ENCODE assay signal across 8 cellular contexts in the genomic region with DNA sequence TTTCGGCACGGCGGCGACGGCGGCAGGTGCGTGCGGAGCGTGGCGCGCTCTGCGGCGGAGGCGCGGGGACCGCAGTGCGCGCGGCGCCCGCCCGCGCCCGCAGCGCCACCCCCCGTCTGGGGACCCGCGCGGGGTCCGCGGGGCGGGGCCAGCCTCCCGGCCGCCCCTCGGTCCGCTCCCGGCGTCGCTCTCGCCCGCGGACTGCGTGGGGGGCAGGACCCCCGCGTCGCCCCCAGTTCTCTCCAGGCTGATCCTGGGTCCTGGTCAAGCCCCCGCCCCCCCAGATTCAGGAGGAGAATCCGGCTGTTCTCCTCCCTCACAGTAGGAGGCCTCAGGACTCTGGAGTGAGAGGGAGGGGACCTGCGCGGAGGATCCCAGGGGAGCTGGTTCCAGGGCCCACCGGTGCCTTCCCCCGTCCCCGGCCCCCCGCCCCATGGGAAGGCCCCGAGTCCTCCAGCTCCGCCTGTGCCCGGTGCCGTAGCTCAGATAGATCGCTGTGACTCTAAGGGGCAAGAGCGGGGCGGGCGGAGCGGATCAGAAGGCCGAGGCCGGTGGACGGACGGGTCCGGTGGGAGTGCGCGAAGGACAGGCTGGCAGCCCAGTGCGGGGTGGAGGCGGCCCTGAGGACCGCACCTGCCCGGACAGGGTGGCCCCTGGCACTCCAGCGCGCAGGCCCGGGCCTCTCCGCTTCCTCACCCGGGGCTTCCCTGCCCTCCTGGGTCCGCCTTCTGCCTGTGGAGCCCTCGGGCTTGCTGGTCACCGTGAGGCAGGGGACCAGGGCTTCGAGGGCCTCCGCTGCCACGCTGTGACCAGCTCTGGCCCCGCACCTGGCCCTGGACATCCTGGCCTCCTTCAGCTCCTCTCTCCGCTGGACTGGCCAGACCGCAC. TPM values are rescaled to one million over a fixed set of nuclear protein-coding genes. Genes with fewer than 3 reads are reported as not detected.
DNase-seq lines count a peak whose midpoint lies in the region; ATAC-seq and TF ChIP-seq lines count a peak whose summit lies in the region.

A gene with protein sequence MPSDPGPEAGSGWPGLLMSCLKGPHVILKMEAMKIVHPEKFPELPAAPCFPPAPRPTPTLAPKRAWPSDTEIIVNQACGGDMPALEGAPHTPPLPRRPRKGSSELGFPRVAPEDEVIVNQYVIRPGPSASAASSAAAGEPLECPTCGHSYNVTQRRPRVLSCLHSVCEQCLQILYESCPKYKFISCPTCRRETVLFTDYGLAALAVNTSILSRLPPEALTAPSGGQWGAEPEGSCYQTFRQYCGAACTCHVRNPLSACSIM (minus strand): TSS at position 51 of the 888 bp plus-strand sequence. CDS start 1,028 bp downstream, outside the sequence.

- TF ChIP-seq EP300 in stomach (IDR thresholded peaks at IDR 0.05): no peak

- H3K9ac ChIP-seq in iPS-20b (ENCODE audit: low read depth, low read length): no peak within 1 kb of the TSS

- no peaks in the 10 kb centered on the region for H3K9me3 ChIP-seq in adrenal gland (replicated peaks in 1 of 3)
- H3K9me3 ChIP-seq in iPS-20b (ENCODE audit: insufficient read depth, low read depth, low read length): no peaks in the 10 kb centered on the region
- no peaks in the 10 kb centered on the region for H3K9me3 ChIP-seq in stomach

- H3K4me1 ChIP-seq in adrenal gland (replicated peaks in 1 of 2) (peaks cover 29 to 37% of the 10 kb centered on the region in 2 donors), iPS-20b (ENCODE audit: insufficient read depth, low read length) (peaks cover 3% of the 10 kb centered on the region; the same call in 1 of the 2 replicates), stomach (peaks cover 41 to 92% (median 88%) of the 10 kb centered on the region in 4 donors)

- TF ChIP-seq CTCF in adrenal gland (IDR thresholded peaks at IDR 0.05) (no peak), stomach (IDR thresholded peaks at IDR 0.05) (no peak)

- DNase-seq in adrenal gland (peak in 2 of 7 donors; percentile 44 to 59), stomach (no peak), iPS-NIHi7 (ENCODE audit: extremely low spot score) (no peak)
- DNase-seq in stimulated activated CD4-positive, alpha-beta T cell treated with anti-CD3 and anti-CD28 coated beads, Interleukin-1b, Interleukin-23, amount 100 ng/mL, for 48 hours: no peak

- H3K4me3 ChIP-seq in adrenal gland (peak within 1 kb of the TSS in 2 of 4 donors; percentile 77 to 78), iPS-20b (ENCODE audit: low read length) (peak within 1 kb of the TSS; percentile 86), stomach (peak within 1 kb of the TSS; percentile 70 to 73 (median 72))

- TF ChIP-seq POLR2A in adrenal gland (IDR thresholded peaks at IDR 0.05) (no peak), stomach (IDR thresholded peaks at IDR 0.05) (no peak)

- intact Hi-C loops in adrenal gland (cut with DNase I) (no loop called here), stomach (cut with DNase I; ENCODE audit: low total_unique reads) (no loop called here)

- no peaks in the 10 kb centered on the region for H3K27me3 ChIP-seq in adrenal gland
- peaks cover 9% of the 10 kb centered on the region for H3K27me3 ChIP-seq in iPS-20b (ENCODE audit: insufficient read depth, low read length)
- peaks cover 0 to 20% (median 0%) of the 10 kb centered on the region in 3 donors for H3K27me3 ChIP-seq in stomach

- WGBS in adrenal gland, 4 donors: 3 to 29% (median 10%) methylated on average over 3 to 78 of the region's 88 CpGs; no CpG with 5 or more reads in 1 of the 4 donors
- WGBS in stomach, 5 donors: 3 to 9% (median 3%) methylated on average over 20 to 88 of the region's 88 CpGs

- H3K36me3 ChIP-seq in adrenal gland (replicated peaks in 1 of 2) (no peaks in the 10 kb centered on the region), iPS-20b (ENCODE audit: insufficient read depth, low read depth, low read length) (no peaks in the 10 kb centered on the region), stomach (no peaks in the 10 kb centered on the region)

- ATAC-seq in GM18873 (IDR thresholded peaks at IDR 0.05; ENCODE audit: low FRiP score, unreplicated experiment) (peak; percentile 2), HG03442 (IDR thresholded peaks at IDR 0.05; ENCODE audit: unreplicated experiment) (peak; percentile 2), GM19324 (IDR thresholded peaks at IDR 0.05; ENCODE audit: low FRiP score, unreplicated experiment) (no peak)

- H3K27ac ChIP-seq in adrenal gland: peak within 1 kb of the TSS; percentile 79 to 91 (median 82)
- H3K27ac ChIP-seq in iPS-20b (ENCODE audit: low read length): no peak within 1 kb of the TSS
- peak within 1 kb of the TSS; percentile 92 to 98 (median 94) for H3K27ac ChIP-seq in stomach

RNA-seq across cellular contexts. Expression of the gene that starts here (rescaled TPM):
- 10 to 100 TPM in 4 of 8 donors, 1 to 10 TPM in 4; 1.6 to 33.8 (median 12.1) TPM for total RNA-seq in adrenal gland
- polyA plus RNA-seq in adrenal gland: 10 to 100 TPM in 2 of 3 donors, 1 to 10 TPM in 1; 1.2 to 90.5 (median 36.5) TPM
- total RNA-seq in stomach: 10 to 100 TPM in 1 of 5 donors, 1 to 10 TPM in 2, under 1 TPM in 1, not detected in 1; 0.45 to 18.7 (median 3.3) TPM
- 10 to 100 TPM; 11.8 to 13.9 (median 13.9) TPM for polyA plus RNA-seq in stomach
